In genomic region chr20:60467771-60468170, GRCh38 we compare ENCODE assay signal across 26 cellular contexts.
"Had no signal": no experiment of that assay in that cellular context is flagged by ENCODE, and none has a peak within 500 bp of the region (broad histone marks: within the 10 kb centered on the region; RNA-seq: fewer than 3 reads in every experiment).

No MANE protein-coding gene starts in this region.

- H3K9me3 ChIP-seq: adrenal gland, body of pancreas, gastrocnemius medialis had no signal

- H3K27ac ChIP-seq: adrenal gland, body of pancreas, foreskin keratinocyte, gastrocnemius medialis had no signal

- H3K27me3 ChIP-seq: adrenal gland, body of pancreas, foreskin keratinocyte, gastrocnemius medialis had no signal

- ATAC-seq: activated CD4-positive, alpha-beta T cell treated with anti-CD3 and anti-CD28 coated beads for 36 hours; activated CD8-positive, alpha-beta memory T cell treated with anti-CD3 and anti-CD28 coated beads, Interleukin-2, amount 10 ng/mL, durations not matched to agents 7 days and 5 days; activated CD8-positive, alpha-beta T cell treated with anti-CD3 and anti-CD28 coated beads, Interleukin-2, amount 10 ng/mL, durations not matched to agents 7 days and 5 days; activated naive CD8-positive, alpha-beta T cell treated with anti-CD3 and anti-CD28 coated beads, Interleukin-2, amount 50 U/mL, for 24 hours; body of pancreas; esophagus mucosa; foreskin keratinocyte; gastrocnemius medialis had no signal

- H3K4me1 ChIP-seq: adrenal gland, body of pancreas, foreskin keratinocyte, gastrocnemius medialis had no signal

- DNase-seq: activated CD4-positive, alpha-beta memory T cell treated with anti-CD3 and anti-CD28 coated beads for 36 hours; activated CD4-positive, alpha-beta T cell treated with anti-CD3 and anti-CD28 coated beads for 36 hours; activated CD4-positive, alpha-beta T cell treated with anti-CD3 and anti-CD28 coated beads, Interleukin-2, amount 10 ng/mL, durations not matched to agents 24 days and 14 days; activated CD4-positive, CD25-positive, alpha-beta regulatory T cell; activated CD4-positive, CD25-positive, alpha-beta regulatory T cell treated with anti-CD3 and anti-CD28 coated beads, Interleukin-2, amount 50 U/mL, for 72 hours; activated CD8-positive, alpha-beta memory T cell treated with anti-CD3 and anti-CD28 coated beads, Interleukin-2, amount 10 ng/mL, durations not matched to agents 7 days and 5 days; activated CD8-positive, alpha-beta memory T cell treated with anti-CD3 and anti-CD28 coated beads, Interleukin-2, amount 50 U/mL, for 4 hours; activated CD8-positive, alpha-beta T cell treated with anti-CD3 and anti-CD28 coated beads, Interleukin-2, amount 10 ng/mL, durations not matched to agents 7 days and 5 days; activated effector memory CD4-positive, alpha-beta T cell treated with anti-CD3 and anti-CD28 coated beads, Interleukin-2, amount 50 U/mL, for 16 hours; activated naive CD4-positive, alpha-beta T cell treated with anti-CD3 and anti-CD28 coated beads for 36 hours; activated naive CD8-positive, alpha-beta T cell treated with anti-CD3 and anti-CD28 coated beads for 36 hours; activated naive CD8-positive, alpha-beta T cell treated with anti-CD3 and anti-CD28 coated beads, Interleukin-2, amount 50 U/mL, for 24 hours; activated T-cell treated with anti-CD3 and anti-CD28 coated beads, Interleukin-2, amount 50 U/mL, for 1 hour; activated T-cell treated with anti-CD3 and anti-CD28 coated beads, Interleukin-2, amount 50 U/mL, for 48 hours; adrenal gland; amygdala; aorta; body of pancreas; cortex of kidney; dermis blood vessel endothelial cell; effector CD8-positive, alpha-beta T cell; foreskin keratinocyte; gastrocnemius medialis; glutamatergic neuron; T-helper 2 cell had no signal

- H3K4me3 ChIP-seq: adrenal gland, body of pancreas, gastrocnemius medialis had no signal

- H3K36me3 ChIP-seq: adrenal gland, gastrocnemius medialis had no signal
